In genomic region chr1:183686228-183686627, GRCh38 we compare ENCODE assay signal across 3 cellular contexts.
TF ChIP-seq lines count a peak whose summit lies in the region.

No MANE protein-coding gene starts in this region.

TF ChIP-seq in A549, 52 proteins besides CTCF, POLR2A, EP300 and RAD21:
- TF ChIP-seq HMGXB4 (CRISPR knock-in tag; IDR thresholded peaks at IDR 0.05; ENCODE audit: borderline replicate concordance) (no peak), MAFK (IDR thresholded peaks at IDR 0.05; ENCODE audit: partially characterized antibody) (peak; percentile 81), BCL3 (IDR thresholded peaks at IDR 0.05) (no peak)

TF ChIP-seq in IMR-90, 13 proteins besides CTCF, POLR2A, EP300 and RAD21:
- TF ChIP-seq MXI1 (IDR thresholded peaks at IDR 0.05; ENCODE audit: borderline replicate concordance, low read depth, low read length) (no peak), MAFK (IDR thresholded peaks at IDR 0.05; ENCODE audit: low read depth, low read length) (peak; percentile 83)

TF ChIP-seq in K562, 482 proteins besides CTCF, POLR2A, EP300 and RAD21:
- TF ChIP-seq MYC (IDR thresholded peaks at IDR 0.05; ENCODE audit: low read depth, low read length) (no peak), MYC (CRISPR knock-in tag; IDR thresholded peaks at IDR 0.05; ENCODE audit: borderline replicate concordance, low read depth) (no peak), C11orf30 (IDR thresholded peaks at IDR 0.05; ENCODE audit: low read depth) (peak; percentile 54), ARID2 (IDR thresholded peaks at IDR 0.05) (no peak), MAFG (tag; conservative IDR thresholded peaks at IDR 0.05) (peak; percentile 44; the same call in 1 of the 2 replicates), ZNF316 (IDR thresholded peaks at IDR 0.05) (peak; percentile 78), MAFK (IDR thresholded peaks at IDR 0.05; ENCODE audit: low read length) (peak; percentile 64; the same call in 1 of the 2 replicates), MAFF (IDR thresholded peaks at IDR 0.05; ENCODE audit: low read length) (peak; percentile 72)
